In the genomic region with DNA sequence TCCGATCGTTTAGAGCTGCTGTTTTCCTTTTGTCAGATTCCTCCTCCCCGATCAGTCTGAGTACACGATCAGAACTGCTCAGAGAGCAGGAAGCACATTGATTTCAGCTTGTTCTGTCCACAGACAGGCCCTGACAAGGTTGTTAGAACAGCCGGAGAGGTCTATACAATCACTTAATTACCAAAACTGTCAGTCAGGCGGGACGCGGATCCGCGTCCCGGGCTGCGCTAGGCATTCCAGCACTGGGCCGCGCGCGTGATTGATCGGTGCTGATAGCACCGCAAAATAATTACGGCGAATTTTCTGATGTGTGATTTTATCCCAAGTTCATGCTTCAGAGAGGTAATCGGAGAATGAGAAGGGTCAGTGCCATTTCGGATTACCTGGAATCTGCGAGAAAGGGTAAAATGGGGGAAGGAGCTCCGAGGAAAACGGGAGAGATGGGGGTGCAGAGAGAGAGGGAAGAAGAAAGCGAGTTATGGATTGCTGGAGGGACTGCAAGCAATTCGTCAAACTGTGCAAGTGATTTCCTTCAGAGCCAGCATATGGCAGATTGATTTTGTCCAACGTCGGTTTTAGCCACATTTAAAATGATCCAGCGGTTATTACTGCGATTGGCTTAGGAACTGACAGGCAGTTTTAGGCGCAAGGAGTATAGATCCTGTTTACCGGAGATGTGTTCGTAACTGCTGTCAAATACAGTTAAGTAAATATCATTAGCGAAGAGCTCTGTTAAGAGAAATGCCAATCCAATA, we compare ENCODE assay signal across 10 cellular contexts. TPM values are rescaled to one million over a fixed set of nuclear protein-coding genes. Genes with fewer than 3 reads are reported as not detected.
A peak's percentile ranks its signal among the peaks of the same experiment; 100 is the strongest.
DNase-seq lines count a peak whose midpoint lies in the region; ATAC-seq and TF ChIP-seq lines count a peak whose summit lies in the region.
"Had no signal": no experiment of that assay in that cellular context is flagged by ENCODE, and none has a peak within 500 bp of the region (broad histone marks: within the 10 kb centered on the region; RNA-seq: fewer than 3 reads in every experiment).

No MANE protein-coding gene starts in this region.

- peak overlapping the region; percentile 57 for H3K27ac Mint-ChIP-seq in activated CD8-positive, alpha-beta memory T cell treated with anti-CD3 and anti-CD28 coated beads, Interleukin-2, amount 10 ng/mL, durations not matched to agents 7 days and 5 days
- no peak overlapping the region for H3K27ac Mint-ChIP-seq in stimulated activated naive CD8-positive, alpha-beta T cell treated with anti-CD3 and anti-CD28 coated beads, Interleukin-15, amount 100 ng/mL, for 72 hours

- H3K36me3 ChIP-seq in body of pancreas (replicated peaks in 1 of 2; ENCODE audit: insufficient read depth in 1 of 2, low read depth in 2 of 2), result no peaks in the 10 kb centered on the region
- H3K36me3 ChIP-seq in lower lobe of right lung, result no peaks in the 10 kb centered on the region
- H3K36me3 ChIP-seq: left lung had no signal

- 5 to 7% methylated on average over 34 to 35 of the region's 35 CpGs for WGBS in body of pancreas, 2 donors

- DNase-seq in activated CD8-positive, alpha-beta memory T cell treated with anti-CD3 and anti-CD28 coated beads, Interleukin-2, amount 10 ng/mL, durations not matched to agents 7 days and 5 days, result no peak
- DNase-seq in activated CD8-positive, alpha-beta memory T cell treated with anti-CD3 and anti-CD28 coated beads, Interleukin-2, amount 50 U/mL, for 4 hours, result no peak
- DNase-seq in body of pancreas (no peak), lower lobe of right lung (no peak), SKM-1 (lab: John Stamatoyannopoulos, UW; ENCODE audit: unreplicated experiment) (no peak), EL (no peak)
- no peak for DNase-seq in stimulated activated naive CD8-positive, alpha-beta T cell treated with anti-CD3 and anti-CD28 coated beads, Interleukin-15, amount 100 ng/mL, for 72 hours
- no peak for DNase-seq in stimulated activated CD4-positive, alpha-beta T cell treated with anti-CD3 and anti-CD28 coated beads, Interleukin-2, amount 100 ng/mL, for 48 hours
- DNase-seq: AML-193 had no signal

- no peak for TF ChIP-seq POLR2A in body of pancreas (IDR thresholded peaks at IDR 0.05)

- H3K27me3 ChIP-seq in body of pancreas, result peaks cover 3 to 88% of the 10 kb centered on the region in 2 donors
- peaks cover 99% of the 10 kb centered on the region for H3K27me3 ChIP-seq in lower lobe of right lung (ENCODE audit: low read depth)

- H3K4me1 ChIP-seq in body of pancreas, result peaks cover 46% of the 10 kb centered on the region
- peaks cover 61% of the 10 kb centered on the region for H3K4me1 ChIP-seq in lower lobe of right lung

- peak overlapping the region; percentile 17 for H3K4me3 Mint-ChIP-seq in activated CD8-positive, alpha-beta memory T cell treated with anti-CD3 and anti-CD28 coated beads, Interleukin-2, amount 10 ng/mL, durations not matched to agents 7 days and 5 days
- peak overlapping the region; percentile 53 to 69 for H3K4me3 Mint-ChIP-seq in stimulated activated naive CD8-positive, alpha-beta T cell treated with anti-CD3 and anti-CD28 coated beads, Interleukin-15, amount 100 ng/mL, for 72 hours

- peaks cover 98% of the 10 kb centered on the region for H3K27me3 Mint-ChIP-seq in activated CD8-positive, alpha-beta memory T cell treated with anti-CD3 and anti-CD28 coated beads, Interleukin-2, amount 10 ng/mL, durations not matched to agents 7 days and 5 days
- H3K27me3 Mint-ChIP-seq in stimulated activated naive CD8-positive, alpha-beta T cell treated with anti-CD3 and anti-CD28 coated beads, Interleukin-15, amount 100 ng/mL, for 72 hours, result peaks cover 100% of the 10 kb centered on the region

- H3K36me3 Mint-ChIP-seq in activated CD8-positive, alpha-beta memory T cell treated with anti-CD3 and anti-CD28 coated beads, Interleukin-2, amount 10 ng/mL, durations not matched to agents 7 days and 5 days, result peaks cover 16% of the 10 kb centered on the region

- H3K9me3 Mint-ChIP-seq in activated CD8-positive, alpha-beta memory T cell treated with anti-CD3 and anti-CD28 coated beads, Interleukin-2, amount 10 ng/mL, durations not matched to agents 7 days and 5 days (ENCODE audit: low read depth), result no peaks in the 10 kb centered on the region
- H3K9me3 Mint-ChIP-seq in stimulated activated naive CD8-positive, alpha-beta T cell treated with anti-CD3 and anti-CD28 coated beads, Interleukin-15, amount 100 ng/mL, for 72 hours, result no peaks in the 10 kb centered on the region

- CTCF ChIA-PET in activated CD8-positive, alpha-beta memory T cell treated with anti-CD3 and anti-CD28 coated beads, Interleukin-2, amount 10 ng/mL, durations not matched to agents 7 days and 5 days (lab: Charles Lee), result interaction anchor here (1.0 kb wide), 1 partner anchor 21 kb away, joined by 3 read pairs; no protein-coding TSS in a partner anchor

- ATAC-seq in activated CD8-positive, alpha-beta memory T cell treated with anti-CD3 and anti-CD28 coated beads, Interleukin-2, amount 10 ng/mL, durations not matched to agents 7 days and 5 days, result no peak
- peak; percentile 33 for ATAC-seq in body of pancreas
- peak in 1 of 2 donors; percentile 20 for ATAC-seq in lower lobe of right lung
- ATAC-seq in stimulated activated naive CD8-positive, alpha-beta T cell treated with anti-CD3 and anti-CD28 coated beads, Interleukin-15, amount 100 ng/mL, for 72 hours, result no peak
- ATAC-seq: left lung had no signal

- intact Hi-C loops in body of pancreas (cut with DNase I), result no loop called here
- intact Hi-C loops in lower lobe of right lung (cut with DNase I), result no loop called here

- TF ChIP-seq CTCF in body of pancreas (IDR thresholded peaks at IDR 0.05) (no peak), lower lobe of right lung (IDR thresholded peaks at IDR 0.05) (no peak)

- H3K4me3 ChIP-seq in body of pancreas (peak overlapping the region in 1 of 2 donors; percentile 9), lower lobe of right lung (peak overlapping the region; percentile 30)
- H3K4me3 ChIP-seq: left lung had no signal

- H3K4me1 Mint-ChIP-seq in activated CD8-positive, alpha-beta memory T cell treated with anti-CD3 and anti-CD28 coated beads, Interleukin-2, amount 10 ng/mL, durations not matched to agents 7 days and 5 days, result peaks cover 37% of the 10 kb centered on the region
- H3K4me1 Mint-ChIP-seq in stimulated activated naive CD8-positive, alpha-beta T cell treated with anti-CD3 and anti-CD28 coated beads, Interleukin-15, amount 100 ng/mL, for 72 hours, result peaks cover 89% of the 10 kb centered on the region

- H3K27ac ChIP-seq in body of pancreas (no peak overlapping the region), lower lobe of right lung (no peak overlapping the region)
- H3K27ac ChIP-seq: left lung had no signal

- H3K9me3 ChIP-seq in body of pancreas (no peaks in the 10 kb centered on the region), lower lobe of right lung (no peaks in the 10 kb centered on the region)
- H3K9me3 ChIP-seq: left lung had no signal

RNA-seq across cellular contexts. Expression of gene BARHL2, which starts 9.0 kb away (rescaled TPM):
- not detected for total RNA-seq in activated CD8-positive, alpha-beta memory T cell treated with anti-CD3 and anti-CD28 coated beads, Interleukin-2, amount 10 ng/mL, durations not matched to agents 7 days and 5 days
- not detected for total RNA-seq in body of pancreas
- total RNA-seq in lower lobe of right lung, result not detected
- total RNA-seq: left lung had no signal
